In the genomic region with DNA sequence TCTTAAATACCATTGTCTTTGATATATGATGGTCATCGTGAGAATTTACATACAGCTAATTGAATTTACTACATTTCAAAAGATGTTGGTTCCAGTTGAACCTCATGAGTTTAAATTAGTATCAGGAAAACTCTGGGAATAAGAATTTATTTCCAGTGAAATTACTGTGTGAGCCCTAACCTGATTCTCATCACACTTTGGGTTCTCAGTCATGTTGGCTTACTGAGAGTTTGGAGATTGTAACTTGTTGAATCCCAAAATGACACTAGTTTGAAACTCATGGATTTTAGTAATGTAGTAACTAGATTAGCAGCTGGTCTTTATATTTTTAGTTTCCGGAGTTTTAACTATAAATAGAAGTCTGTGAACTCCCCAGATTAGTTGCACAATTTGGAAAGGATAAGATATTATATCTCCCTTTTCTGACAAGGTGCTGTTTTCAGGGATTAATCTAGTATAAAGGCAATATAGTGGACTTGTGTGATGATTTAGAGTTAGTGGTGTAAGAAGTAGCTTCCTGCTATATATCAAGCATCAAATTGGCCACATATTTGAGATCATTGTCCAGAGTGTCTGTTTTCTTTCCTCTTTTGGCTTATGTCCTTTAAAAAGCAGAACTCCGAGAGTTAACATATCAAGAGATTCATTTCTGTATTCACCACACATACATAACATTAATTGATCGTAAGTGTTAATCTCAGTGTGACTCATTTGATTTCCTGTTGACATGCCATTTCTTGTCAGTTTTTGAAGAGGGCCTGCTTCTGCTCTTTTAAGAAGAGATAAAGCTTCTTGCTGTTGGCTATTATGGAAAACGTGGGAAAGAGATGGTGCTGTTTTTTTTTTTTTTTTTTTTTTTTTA, we compare ENCODE assay signal across 8 cellular contexts. TPM values are rescaled to one million over a fixed set of nuclear protein-coding genes. Genes with fewer than 3 reads are reported as not detected.
DNase-seq lines count a peak whose midpoint lies in the region; TF ChIP-seq lines count a peak whose summit lies in the region.

No MANE protein-coding gene starts in this region.

- H3K36me3 ChIP-seq in tibial nerve = peaks cover 0 to 6% (median 0%) of the 10 kb centered on the region in 3 donors

- WGBS in tibial nerve, 2 donors = 38 to 40% methylated on average over 5 of the region's 5 CpGs

- no peaks in the 10 kb centered on the region for H3K9me3 ChIP-seq in tibial nerve

- POLR2A ChIA-PET in activated CD4-positive, alpha-beta T cell treated with anti-CD3 and anti-CD28 coated beads, Interleukin-2, amount 10 ng/mL, durations not matched to agents 7 days and 5 days (lab: Charles Lee) = interaction anchor here (0.6 to 1.8 kb wide), 3 partner anchors 10 to 30 kb away, joined by 3 to 5 read pairs (median 4); no protein-coding TSS in a partner anchor

- TF ChIP-seq EP300 in tibial nerve (IDR thresholded peaks at IDR 0.05) = peak in 1 of 2 donors; percentile 16

- no peaks in the 10 kb centered on the region for H3K9me3 Mint-ChIP-seq in activated CD4-positive, alpha-beta T cell treated with anti-CD3 and anti-CD28 coated beads, Interleukin-2, amount 10 ng/mL, durations not matched to agents 7 days and 5 days
- H3K9me3 Mint-ChIP-seq in activated naive CD8-positive, alpha-beta T cell (ENCODE audit: low read depth) = no peaks in the 10 kb centered on the region
- no peaks in the 10 kb centered on the region for H3K9me3 Mint-ChIP-seq in immature natural killer cell

- H3K4me3 ChIP-seq in tibial nerve = peak overlapping the region in 1 of 4 donors; percentile 4

- H3K27me3 Mint-ChIP-seq in activated CD4-positive, alpha-beta T cell treated with anti-CD3 and anti-CD28 coated beads, Interleukin-2, amount 10 ng/mL, durations not matched to agents 7 days and 5 days = no peaks in the 10 kb centered on the region
- H3K27me3 Mint-ChIP-seq in activated naive CD8-positive, alpha-beta T cell = no peaks in the 10 kb centered on the region
- H3K27me3 Mint-ChIP-seq in immature natural killer cell (ENCODE audit: low read depth in 3 of 3) = peaks cover 0 to 3% (median 0%) of the 10 kb centered on the region in 3 donors

- CTCF ChIA-PET in activated CD4-positive, alpha-beta T cell treated with anti-CD3 and anti-CD28 coated beads, Interleukin-2, amount 10 ng/mL, durations not matched to agents 7 days and 5 days (lab: Charles Lee) = interaction anchor here (1.0 to 2.5 kb wide), 7 partner anchors 9 to 44 kb away, joined by 3 to 14 read pairs (median 5); a partner anchor contains a TSS

- H3K27me3 ChIP-seq in tibial nerve = no peaks in the 10 kb centered on the region

- peaks cover 0 to 97% (median 66%) of the 10 kb centered on the region in 4 donors for H3K4me1 ChIP-seq in tibial nerve

- peaks cover 82% of the 10 kb centered on the region for H3K4me1 Mint-ChIP-seq in activated CD4-positive, alpha-beta T cell treated with anti-CD3 and anti-CD28 coated beads, Interleukin-2, amount 10 ng/mL, durations not matched to agents 7 days and 5 days
- peaks cover 81% of the 10 kb centered on the region for H3K4me1 Mint-ChIP-seq in activated naive CD8-positive, alpha-beta T cell (ENCODE audit: low read depth)
- H3K4me1 Mint-ChIP-seq in immature natural killer cell = peaks cover 68 to 94% of the 10 kb centered on the region in 2 donors

- TF ChIP-seq POLR2A in tibial nerve (IDR thresholded peaks at IDR 0.05) = no peak

- H3K27ac ChIP-seq in tibial nerve = peak overlapping the region in 3 of 4 donors; percentile 86 to 95 (median 89)

- peaks cover 42% of the 10 kb centered on the region for H3K36me3 Mint-ChIP-seq in activated CD4-positive, alpha-beta T cell treated with anti-CD3 and anti-CD28 coated beads, Interleukin-2, amount 10 ng/mL, durations not matched to agents 7 days and 5 days (ENCODE audit: low read depth)
- H3K36me3 Mint-ChIP-seq in activated naive CD8-positive, alpha-beta T cell = peaks cover 21% of the 10 kb centered on the region
- H3K36me3 Mint-ChIP-seq in immature natural killer cell = no peaks in the 10 kb centered on the region

- peak overlapping the region; percentile 94 for H3K27ac Mint-ChIP-seq in activated CD4-positive, alpha-beta T cell treated with anti-CD3 and anti-CD28 coated beads, Interleukin-2, amount 10 ng/mL, durations not matched to agents 7 days and 5 days
- peak overlapping the region; percentile 99 for H3K27ac Mint-ChIP-seq in activated naive CD8-positive, alpha-beta T cell
- H3K27ac Mint-ChIP-seq in immature natural killer cell = peak overlapping the region; percentile 85 to 97 (median 90)

- DNase-seq in activated CD4-positive, alpha-beta T cell treated with anti-CD3 and anti-CD28 coated beads, Interleukin-2, amount 10 ng/mL, durations not matched to agents 7 days and 5 days = no peak
- DNase-seq in activated CD4-positive, alpha-beta T cell treated with anti-CD3 and anti-CD28 coated beads, Interleukin-2, amount 50 U/mL, for 48 hours = no peak
- DNase-seq in immature natural killer cell (peak; percentile 20 to 34 (median 26)), tibial nerve (ENCODE audit: low spot score in 2 of 2) (no peak), COLO829 (ENCODE audit: low spot score) (no peak), NCI-H1417 treated with DMSO at 0.1 percent for 48 hours (lab: John Stamatoyannopoulos, UW) (no peak), NCI-H1694 treated with DMSO at 0.1 percent for 48 hours (lab: John Stamatoyannopoulos, UW) (no peak)

- H3K4me3 Mint-ChIP-seq in activated CD4-positive, alpha-beta T cell treated with anti-CD3 and anti-CD28 coated beads, Interleukin-2, amount 10 ng/mL, durations not matched to agents 7 days and 5 days = peak overlapping the region; percentile 67
- H3K4me3 Mint-ChIP-seq in activated naive CD8-positive, alpha-beta T cell = peak overlapping the region; percentile 93
- H3K4me3 Mint-ChIP-seq in immature natural killer cell = peak overlapping the region; percentile 42 to 83 (median 67)

- no peak for TF ChIP-seq CTCF in tibial nerve (IDR thresholded peaks at IDR 0.05)

RNA-seq across cellular contexts. Expression of a gene that starts 15.7 kb away (rescaled TPM):
- total RNA-seq in activated CD4-positive, alpha-beta T cell treated with anti-CD3 and anti-CD28 coated beads, Interleukin-2, amount 10 ng/mL, durations not matched to agents 7 days and 5 days = 100 to 1,000 TPM; 177 to 185 TPM
- polyA plus RNA-seq in immature natural killer cell = 100 to 1,000 TPM in 2 of 3 donors, 10 to 100 TPM in 1; 88.7 to 155 (median 115) TPM
- total RNA-seq in tibial nerve = 10 to 100 TPM; 62.4 to 91.3 (median 74.6) TPM

RNA-seq across cellular contexts. Expression of a gene that starts 18.4 kb away (rescaled TPM):
- 100 to 1,000 TPM in 1 of 2 experiments, 10 to 100 TPM in 1; 79.4 to 107 TPM for total RNA-seq in activated CD4-positive, alpha-beta T cell treated with anti-CD3 and anti-CD28 coated beads, Interleukin-2, amount 10 ng/mL, durations not matched to agents 7 days and 5 days
- 10 to 100 TPM in 2 of 3 donors, 1 to 10 TPM in 1; 8.8 to 69.7 (median 35.7) TPM for polyA plus RNA-seq in immature natural killer cell
- total RNA-seq in tibial nerve = 10 to 100 TPM; 43.5 to 59.7 (median 52.7) TPM

Comparison
In these comparisons a context has a peak if more than half of its experiments do, and no peak if none do; other contexts are left out.
1. DNase-seq: peak in immature natural killer cell (3 of 3); none in activated CD4-positive, alpha-beta T cell treated with anti-CD3 and anti-CD28 coated beads, Interleukin-2, amount 10 ng/mL, durations not matched to agents 7 days and 5 days (single experiment), activated CD4-positive, alpha-beta T cell treated with anti-CD3 and anti-CD28 coated beads, Interleukin-2, amount 50 U/mL, for 48 hours (0 of 2), tibial nerve (0 of 2), COLO829 (single experiment), NCI-H1417 treated with DMSO at 0.1 percent for 48 hours (single experiment) and NCI-H1694 treated with DMSO at 0.1 percent for 48 hours (single experiment).
2. Peak in every context shown above with its lines, with median percentiles within 50 percentile points of each other: H3K27ac Mint-ChIP-seq and H3K4me3 Mint-ChIP-seq.